Comparison of ENCODE assay signal across 8 cellular contexts in the genomic region with DNA sequence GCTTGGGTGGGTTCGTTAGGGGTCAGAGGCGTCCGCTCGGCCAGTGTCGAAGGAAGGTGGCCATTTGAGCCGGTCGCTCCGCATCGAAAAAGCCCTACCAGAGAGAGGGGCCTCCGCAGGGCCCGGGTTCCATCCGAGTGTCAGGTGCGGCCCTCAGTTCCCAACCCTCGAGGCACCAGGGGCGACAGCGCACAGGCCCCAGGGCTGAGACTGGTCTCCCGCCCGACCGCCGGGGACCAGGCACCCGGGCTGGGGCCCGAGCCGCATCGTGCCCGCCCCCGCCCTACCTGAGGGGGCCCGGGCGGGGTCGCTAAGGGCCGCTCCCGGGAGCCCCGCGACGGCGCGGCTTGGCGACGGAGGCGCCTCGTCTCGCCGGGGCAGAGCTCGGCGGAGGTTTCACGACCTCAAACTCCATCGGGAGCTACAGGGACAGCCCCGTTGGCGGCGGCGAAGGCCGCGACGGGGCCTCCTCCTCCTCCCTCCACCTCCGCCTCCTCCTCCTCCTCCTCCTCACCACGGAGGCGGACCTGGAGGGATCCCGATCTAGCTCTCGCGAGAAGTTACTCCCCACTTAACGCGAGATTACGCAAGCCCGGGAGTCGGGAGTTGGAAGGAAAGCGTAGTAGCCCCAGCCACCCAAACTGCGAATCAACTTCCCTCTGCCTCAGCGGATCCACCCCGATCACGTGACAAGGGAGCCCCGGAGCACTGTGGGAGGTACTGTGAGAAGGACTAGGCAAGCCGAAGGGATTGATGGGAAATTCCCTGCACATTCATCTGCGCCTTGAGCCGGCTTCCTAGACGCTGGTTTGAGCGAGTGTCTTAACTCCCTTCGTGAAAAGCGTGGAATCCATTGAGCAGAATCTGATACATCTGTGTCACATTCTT. TPM values are rescaled to one million over a fixed set of nuclear protein-coding genes. Genes with fewer than 3 reads are reported as not detected.
DNase-seq lines count a peak whose midpoint lies in the region; ATAC-seq and TF ChIP-seq lines count a peak whose summit lies in the region.

A gene with protein sequence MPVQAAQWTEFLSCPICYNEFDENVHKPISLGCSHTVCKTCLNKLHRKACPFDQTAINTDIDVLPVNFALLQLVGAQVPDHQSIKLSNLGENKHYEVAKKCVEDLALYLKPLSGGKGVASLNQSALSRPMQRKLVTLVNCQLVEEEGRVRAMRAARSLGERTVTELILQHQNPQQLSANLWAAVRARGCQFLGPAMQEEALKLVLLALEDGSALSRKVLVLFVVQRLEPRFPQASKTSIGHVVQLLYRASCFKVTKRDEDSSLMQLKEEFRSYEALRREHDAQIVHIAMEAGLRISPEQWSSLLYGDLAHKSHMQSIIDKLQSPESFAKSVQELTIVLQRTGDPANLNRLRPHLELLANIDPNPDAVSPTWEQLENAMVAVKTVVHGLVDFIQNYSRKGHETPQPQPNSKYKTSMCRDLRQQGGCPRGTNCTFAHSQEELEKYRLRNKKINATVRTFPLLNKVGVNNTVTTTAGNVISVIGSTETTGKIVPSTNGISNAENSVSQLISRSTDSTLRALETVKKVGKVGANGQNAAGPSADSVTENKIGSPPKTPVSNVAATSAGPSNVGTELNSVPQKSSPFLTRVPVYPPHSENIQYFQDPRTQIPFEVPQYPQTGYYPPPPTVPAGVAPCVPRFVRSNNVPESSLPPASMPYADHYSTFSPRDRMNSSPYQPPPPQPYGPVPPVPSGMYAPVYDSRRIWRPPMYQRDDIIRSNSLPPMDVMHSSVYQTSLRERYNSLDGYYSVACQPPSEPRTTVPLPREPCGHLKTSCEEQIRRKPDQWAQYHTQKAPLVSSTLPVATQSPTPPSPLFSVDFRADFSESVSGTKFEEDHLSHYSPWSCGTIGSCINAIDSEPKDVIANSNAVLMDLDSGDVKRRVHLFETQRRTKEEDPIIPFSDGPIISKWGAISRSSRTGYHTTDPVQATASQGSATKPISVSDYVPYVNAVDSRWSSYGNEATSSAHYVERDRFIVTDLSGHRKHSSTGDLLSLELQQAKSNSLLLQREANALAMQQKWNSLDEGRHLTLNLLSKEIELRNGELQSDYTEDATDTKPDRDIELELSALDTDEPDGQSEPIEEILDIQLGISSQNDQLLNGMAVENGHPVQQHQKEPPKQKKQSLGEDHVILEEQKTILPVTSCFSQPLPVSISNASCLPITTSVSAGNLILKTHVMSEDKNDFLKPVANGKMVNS (minus strand): TSS at position 537 of the 888 bp plus-strand sequence. CDS start 7,850 bp downstream, outside the sequence.

- no peaks in the 10 kb centered on the region for H3K4me1 ChIP-seq in lung (ENCODE audit: control insufficient read depth in 2 of 2, insufficient read depth in 2 of 2, low read length in 2 of 2)

- peak; percentile 94 for ATAC-seq in lung (ENCODE audit: insufficient read depth, low FRiP score)

- no peaks in the 10 kb centered on the region for H3K9me3 ChIP-seq in lung (ENCODE audit: control insufficient read depth in 2 of 2, insufficient read depth in 1 of 2, low read length in 1 of 2)

- DNase-seq in COLO668 (lab: John Stamatoyannopoulos, UW; ENCODE audit: unreplicated experiment) (peak; percentile 98), GM20000 (ENCODE audit: low spot score) (peak; percentile 92), HT-29 (ENCODE audit: low spot score) (peak; percentile 99), NOMO-1 (lab: John Stamatoyannopoulos, UW; ENCODE audit: unreplicated experiment in 2 of 2) (peak; percentile 96 to 97), lung (ENCODE audit: low spot score) (peak; percentile 100)
- DNase-seq in effector CD8-positive, alpha-beta T cell (lab: John Stamatoyannopoulos, UW) = peak; percentile 95
- peak; percentile 79 to 96 (median 93) for DNase-seq in stimulated activated CD4-positive, alpha-beta T cell treated with anti-CD3 and anti-CD28 coated beads, TNF-alpha, amount 100 ng/mL, for 4 hours (ENCODE audit: low read depth in 3 of 3)

- WGBS in lung, 2 donors = 0 to 1% methylated on average over 46 to 77 of the region's 77 CpGs

- H3K27me3 ChIP-seq in lung (ENCODE audit: control insufficient read depth, insufficient read depth) = no peaks in the 10 kb centered on the region

- CTCF ChIA-PET in activated CD8-positive, alpha-beta memory T cell treated with anti-CD3 and anti-CD28 coated beads for 36 hours (lab: Charles Lee) = interaction anchor here (0.6 kb wide), 1 partner anchor 52 kb away, joined by 3 read pairs; no protein-coding TSS in a partner anchor

- peak within 1 kb of the TSS; percentile 80 for H3K4me3 ChIP-seq in lung

- H3K36me3 ChIP-seq in lung (ENCODE audit: control insufficient read depth in 2 of 2, insufficient read depth in 2 of 2, low read length in 2 of 2) = no peaks in the 10 kb centered on the region

- POLR2A ChIA-PET in activated CD8-positive, alpha-beta memory T cell treated with anti-CD3 and anti-CD28 coated beads for 36 hours (lab: Charles Lee) = interaction anchor here (0.6 to 2.9 kb wide), 4 partner anchors 8 to 86 kb away, joined by 3 to 13 read pairs (median 4); a partner anchor contains a TSS

- TF ChIP-seq CTCF in GM20000 (IDR thresholded peaks at IDR 0.05; ENCODE audit: extremely low read depth, missing control alignments) (no peak), lung (IDR thresholded peaks at IDR 0.05; ENCODE audit: control extremely low read depth, extremely low read depth) (no peak)

- H3K27ac ChIP-seq in lung (ENCODE audit: low read depth in 1 of 2, low read length in 1 of 2) = peak within 1 kb of the TSS; percentile 90 to 91

RNA-seq across cellular contexts. Expression of the gene that starts here (rescaled TPM):
- 21.7 and 23.8 TPM in 2 replicates for total RNA-seq in HT-29 (2014; rRNA removed; shearing (Covaris generic))
- total RNA-seq in activated CD8-positive, alpha-beta memory T cell treated with anti-CD3 and anti-CD28 coated beads for 36 hours = 10 to 100 TPM; 30.4 to 31.2 TPM
- total RNA-seq in lung = 10 to 100 TPM; 37.7 to 60.2 TPM
- polyA plus RNA-seq in lung = 10 to 100 TPM; 11.9 to 13.0 TPM

Comparison
In these comparisons a context has a peak if more than half of its experiments do, and no peak if none do; other contexts are left out.
1. Peak in every context shown above with its lines: DNase-seq, ATAC-seq, H3K4me3 ChIP-seq and H3K27ac ChIP-seq.